15 cellular contexts compared by ENCODE assay signal in the genomic region with DNA sequence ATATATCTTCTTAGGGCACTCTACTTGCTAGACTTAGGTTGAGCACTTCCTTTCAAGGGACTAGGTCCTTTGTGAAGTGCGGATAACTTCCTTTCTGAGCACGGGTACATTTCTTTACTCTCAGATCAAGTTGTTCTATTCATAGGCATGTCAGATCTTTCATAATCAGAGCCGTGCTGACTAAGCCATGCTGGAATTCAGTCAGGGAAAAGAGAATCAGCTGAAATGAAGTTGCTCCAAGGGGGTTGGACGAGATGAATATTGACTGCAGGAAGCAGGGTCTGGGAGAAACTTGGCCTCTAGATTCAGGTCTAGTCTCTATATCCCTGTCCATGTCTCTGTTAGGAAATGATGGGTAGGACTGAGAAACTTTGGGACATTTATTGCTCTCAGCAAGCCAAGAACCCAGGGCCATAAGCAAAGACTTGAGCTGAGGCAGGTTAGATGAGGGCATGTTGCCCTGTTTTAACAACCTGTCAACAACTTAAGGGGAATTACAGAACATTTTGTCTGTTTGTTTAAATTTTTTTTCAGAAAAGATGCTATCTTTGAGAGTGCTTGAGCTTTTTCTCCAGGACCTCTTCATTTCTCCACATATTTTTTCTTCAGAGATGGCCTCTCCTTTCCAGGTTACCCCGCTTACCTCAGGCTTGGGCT. TPM values are rescaled to one million over a fixed set of nuclear protein-coding genes. Genes with fewer than 3 reads are reported as not detected.
DNase-seq lines count a peak whose midpoint lies in the region; ATAC-seq and TF ChIP-seq lines count a peak whose summit lies in the region.
"Had no signal": no experiment of that assay in that cellular context is flagged by ENCODE, and none has a peak within 500 bp of the region (broad histone marks: within the 10 kb centered on the region; RNA-seq: fewer than 3 reads in every experiment).

No MANE protein-coding gene starts in this region.

- TF ChIP-seq CTCF in retinal pigment epithelial cell (conservative IDR thresholded peaks at IDR 0.05; ENCODE audit: low read depth, low read length) = no peak
- no peak for TF ChIP-seq CTCF in CD4-positive, alpha-beta T cell (IDR thresholded peaks at IDR 0.05)

- H3K4me3 Mint-ChIP-seq in CD4-positive, alpha-beta T cell = no peak overlapping the region
- H3K4me3 Mint-ChIP-seq: activated CD4-positive, alpha-beta memory T cell treated with anti-CD3 and anti-CD28 coated beads for 36 hours had no signal

- H3K27me3 Mint-ChIP-seq in CD4-positive, alpha-beta T cell = peaks cover 19% of the 10 kb centered on the region

- no peaks in the 10 kb centered on the region for H3K27me3 ChIP-seq in CD4-positive, alpha-beta T cell (ENCODE audit: control insufficient read depth, insufficient read depth, low read length)
- H3K27me3 ChIP-seq: tibial nerve had no signal

- no peaks in the 10 kb centered on the region for H3K36me3 Mint-ChIP-seq in CD4-positive, alpha-beta T cell (ENCODE audit: low read depth)
- H3K36me3 Mint-ChIP-seq: activated CD4-positive, alpha-beta memory T cell treated with anti-CD3 and anti-CD28 coated beads for 36 hours had no signal

- no peak overlapping the region for H3K27ac ChIP-seq in CD4-positive, alpha-beta T cell (ENCODE audit: low read depth, low read length)
- H3K27ac ChIP-seq: tibial nerve had no signal

- POLR2A ChIA-PET in CD4-positive, alpha-beta T cell (lab: Charles Lee) = no interaction called here

- H3K9me3 Mint-ChIP-seq in CD4-positive, alpha-beta T cell = no peaks in the 10 kb centered on the region
- H3K9me3 Mint-ChIP-seq: activated CD4-positive, alpha-beta memory T cell treated with anti-CD3 and anti-CD28 coated beads for 36 hours had no signal

- CTCF ChIA-PET in CD4-positive, alpha-beta T cell (lab: Charles Lee) = no interaction called here

- intact Hi-C loops in CD4-positive, alpha-beta T cell (cut with DNase I, micrococcal nuclease) = no loop called here

- H3K4me3 ChIP-seq in retinal pigment epithelial cell (ENCODE audit: low read length) = no peak overlapping the region
- H3K4me3 ChIP-seq: tibial nerve had no signal

- H3K27ac Mint-ChIP-seq in CD4-positive, alpha-beta T cell = no peak overlapping the region
- H3K27ac Mint-ChIP-seq: activated CD4-positive, alpha-beta memory T cell treated with anti-CD3 and anti-CD28 coated beads for 36 hours had no signal

- no peaks in the 10 kb centered on the region for H3K4me1 Mint-ChIP-seq in CD4-positive, alpha-beta T cell (ENCODE audit: low read depth)

- DNase-seq in GM04503 (ENCODE audit: low read depth) (peak; percentile 40), amniotic epithelial cell (ENCODE audit: low read depth) (peak; percentile 92), foreskin melanocyte (peak; percentile 8), retinal pigment epithelial cell (ENCODE audit: low read depth) (peak; percentile 81), SIG-M5 treated with dmso at 0.1 percent for 504 hours (lab: John Stamatoyannopoulos, UW; ENCODE audit: unreplicated experiment) (no peak)
- no peak for DNase-seq in CD4-positive, alpha-beta T cell
- DNase-seq: activated CD4-positive, alpha-beta memory T cell treated with anti-CD3 and anti-CD28 coated beads for 36 hours; central memory CD4-positive, alpha-beta T cell; DND-41; left colon; NCI-H1417 treated with DMSO at 0.1 percent for 48 hours had no signal

- no peaks in the 10 kb centered on the region for H3K9me3 ChIP-seq in CD4-positive, alpha-beta T cell (ENCODE audit: control insufficient read depth, low read length)
- H3K9me3 ChIP-seq: tibial nerve had no signal

- no peak for ATAC-seq in HG03354 (IDR thresholded peaks at IDR 0.05; ENCODE audit: poor library complexity, severe bottlenecking, unreplicated experiment)
- ATAC-seq in CD4-positive, alpha-beta T cell (ENCODE audit: poor library complexity) = no peak
- ATAC-seq in HG02970 (IDR thresholded peaks at IDR 0.05; ENCODE audit: low FRiP score, unreplicated experiment) = no peak
- ATAC-seq: left colon, Panc1 had no signal

RNA-seq across cellular contexts. Expression of a gene that starts 28.3 kb away (rescaled TPM):
- total RNA-seq in CD4-positive, alpha-beta T cell = 10 to 100 TPM; 57.9 to 63.8 TPM

Comparison
In these comparisons a context has a peak if more than half of its experiments do, and no peak if none do; other contexts are left out.
1. DNase-seq: peak in GM04503 (single experiment), amniotic epithelial cell (single experiment), foreskin melanocyte (single experiment) and retinal pigment epithelial cell (single experiment); none in SIG-M5 treated with dmso at 0.1 percent for 504 hours (single experiment) and CD4-positive, alpha-beta T cell (0 of 10).